Comparison of ENCODE assay signal across 10 cellular contexts in genomic region chr1:41738475-41738874, GRCh38.
A peak's percentile ranks its signal among the peaks of the same experiment; 100 is the strongest.
DNase-seq lines count a peak whose midpoint lies in the region; ATAC-seq and TF ChIP-seq lines count a peak whose summit lies in the region.
"Had no signal": no experiment of that assay in that cellular context is flagged by ENCODE, and none has a peak within 500 bp of the region (broad histone marks: within the 10 kb centered on the region; RNA-seq: fewer than 3 reads in every experiment).

No MANE protein-coding gene starts in this region.

- no peaks in the 10 kb centered on the region for H3K27me3 Mint-ChIP-seq in CD4-positive, alpha-beta T cell
- no peaks in the 10 kb centered on the region for H3K27me3 Mint-ChIP-seq in central memory CD8-positive, alpha-beta T cell

- TF ChIP-seq CTCF in CD4-positive, alpha-beta T cell (IDR thresholded peaks at IDR 0.05): no peak
- TF ChIP-seq CTCF in neutrophil (IDR thresholded peaks at IDR 0.05): no peak

- no peaks in the 10 kb centered on the region for H3K27me3 ChIP-seq in CD4-positive, alpha-beta T cell (ENCODE audit: control insufficient read depth, insufficient read depth, low read length)
- H3K27me3 ChIP-seq in Karpas-422 (ENCODE audit: low read length) (no peaks in the 10 kb centered on the region; the same call in 1 of the 2 replicates), neutrophil (no peaks in the 10 kb centered on the region)
- H3K27me3 ChIP-seq: gastroesophageal sphincter had no signal

- intact Hi-C loops in CD4-positive, alpha-beta T cell (cut with DNase I, micrococcal nuclease): no loop called here

- no peak for ATAC-seq in CD4-positive, alpha-beta T cell (ENCODE audit: poor library complexity)
- ATAC-seq in central memory CD8-positive, alpha-beta T cell (replicated peaks; ENCODE audit: extremely low read depth, poor library complexity, severe bottlenecking): no peak
- ATAC-seq in GM18517 (IDR thresholded peaks at IDR 0.05; ENCODE audit: unreplicated experiment) (no peak), GM19452 (IDR thresholded peaks at IDR 0.05; ENCODE audit: unreplicated experiment) (no peak)

- POLR2A ChIA-PET in CD4-positive, alpha-beta T cell (lab: Charles Lee): no interaction called here

- H3K9me2 ChIP-seq in Karpas-422 (replicated peaks; ENCODE audit: insufficient read depth, low read length): no peaks in the 10 kb centered on the region

- no peaks in the 10 kb centered on the region for H3K79me2 ChIP-seq in Karpas-422 (ENCODE audit: low read length)

- H3K36me3 Mint-ChIP-seq in CD4-positive, alpha-beta T cell (ENCODE audit: low read depth): no peaks in the 10 kb centered on the region
- peaks cover 2% of the 10 kb centered on the region for H3K36me3 Mint-ChIP-seq in central memory CD8-positive, alpha-beta T cell (ENCODE audit: insufficient read depth)

- H3K36me3 ChIP-seq in Karpas-422 (ENCODE audit: insufficient read depth, low read length) (no peaks in the 10 kb centered on the region), neutrophil (no peaks in the 10 kb centered on the region)
- H3K36me3 ChIP-seq: gastroesophageal sphincter had no signal

- H4K20me1 ChIP-seq in Karpas-422 (ENCODE audit: insufficient read depth, low read depth, low read length): no peaks in the 10 kb centered on the region

- H3K9ac ChIP-seq in Karpas-422 (ENCODE audit: low read length): peak overlapping the region; percentile 63

- H3K4me1 ChIP-seq in Karpas-422 (ENCODE audit: low read length) (peaks cover 46% of the 10 kb centered on the region), neutrophil (ENCODE audit: control insufficient read depth in 1 of 2, insufficient read depth in 1 of 2, low read depth in 1 of 2, low read length in 1 of 2) (peaks cover 81 to 82% of the 10 kb centered on the region in 2 experiments)

- peak overlapping the region; percentile 94 for H2AFZ ChIP-seq in Karpas-422 (ENCODE audit: low read length)

- DNase-seq in CD4-positive, alpha-beta T cell: no peak
- DNase-seq in Karpas-422 (no peak), caudate nucleus (lab: John Stamatoyannopoulos, UW) (no peak), ureter (ENCODE audit: low spot score) (no peak)
- no peak for DNase-seq in central memory CD8-positive, alpha-beta T cell (ENCODE audit: low spot score in 2 of 2)
- DNase-seq: DND-41 had no signal

- H3K9me3 Mint-ChIP-seq in CD4-positive, alpha-beta T cell: no peaks in the 10 kb centered on the region
- no peaks in the 10 kb centered on the region for H3K9me3 Mint-ChIP-seq in central memory CD8-positive, alpha-beta T cell

- no peaks in the 10 kb centered on the region for H3K9me3 ChIP-seq in CD4-positive, alpha-beta T cell (ENCODE audit: control insufficient read depth, low read length)
- H3K9me3 ChIP-seq in Karpas-422 (ENCODE audit: low read length): no peaks in the 10 kb centered on the region
- no peaks in the 10 kb centered on the region for H3K9me3 ChIP-seq in neutrophil
- H3K9me3 ChIP-seq: gastroesophageal sphincter had no signal

- H3K27ac Mint-ChIP-seq in CD4-positive, alpha-beta T cell: peak overlapping the region; percentile 35
- peak overlapping the region; percentile 93 for H3K27ac Mint-ChIP-seq in central memory CD8-positive, alpha-beta T cell (ENCODE audit: low read depth)

- peak overlapping the region; percentile 73 for H3K4me3 Mint-ChIP-seq in CD4-positive, alpha-beta T cell
- H3K4me3 Mint-ChIP-seq in central memory CD8-positive, alpha-beta T cell: peak overlapping the region; percentile 75

- peaks cover 48% of the 10 kb centered on the region for H3K4me1 Mint-ChIP-seq in CD4-positive, alpha-beta T cell (ENCODE audit: low read depth)
- peaks cover 73% of the 10 kb centered on the region for H3K4me1 Mint-ChIP-seq in central memory CD8-positive, alpha-beta T cell

- CTCF ChIA-PET in CD4-positive, alpha-beta T cell (lab: Charles Lee): no interaction called here

- H3K4me2 ChIP-seq in Karpas-422 (ENCODE audit: low read depth, low read length, poor library complexity, severe bottlenecking): peak overlapping the region; percentile 74

- no peak overlapping the region for H3K27ac ChIP-seq in CD4-positive, alpha-beta T cell (ENCODE audit: low read depth, low read length)
- H3K27ac ChIP-seq in Karpas-422 (ENCODE audit: low read length): no peak overlapping the region
- peak overlapping the region; percentile 84 for H3K27ac ChIP-seq in neutrophil
- no peak overlapping the region for H3K27ac ChIP-seq in caudate nucleus (ENCODE audit: low read depth, low read length)

- H3K4me3 ChIP-seq in Karpas-422 (ENCODE audit: low read length) (peak overlapping the region; percentile 51), neutrophil (ENCODE audit: low read depth in 1 of 2, low read length in 1 of 2) (peak overlapping the region; percentile 56 to 61)
- H3K4me3 ChIP-seq: gastroesophageal sphincter had no signal
